9 cellular contexts compared by ENCODE assay signal in the genomic region with DNA sequence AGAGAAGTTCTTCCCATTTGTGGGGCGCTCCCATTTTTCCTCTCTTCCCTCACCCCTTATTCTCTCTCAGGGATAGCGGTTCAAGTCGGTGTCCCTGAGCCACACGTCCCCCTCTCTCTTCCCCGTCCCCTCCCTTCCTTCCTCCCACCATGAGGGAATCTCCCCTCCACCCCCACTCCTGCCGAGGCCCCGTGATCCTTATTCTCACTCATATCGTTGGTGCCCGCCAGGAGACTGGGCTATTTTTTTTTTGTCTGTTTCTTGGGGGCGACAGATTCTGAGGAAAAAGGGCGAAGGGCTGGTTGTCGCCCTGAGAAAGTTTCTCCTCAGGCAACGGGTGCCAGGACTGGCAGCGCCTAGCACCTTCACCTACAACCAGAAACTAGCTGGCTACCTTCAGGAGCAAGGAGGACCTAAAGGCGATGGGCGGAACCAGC. TPM values are rescaled to one million over a fixed set of nuclear protein-coding genes. Genes with fewer than 3 reads are reported as not detected.
DNase-seq lines count a peak whose midpoint lies in the region; ATAC-seq and TF ChIP-seq lines count a peak whose summit lies in the region.
"Had no signal": no experiment of that assay in that cellular context is flagged by ENCODE, and none has a peak within 500 bp of the region (broad histone marks: within the 10 kb centered on the region; RNA-seq: fewer than 3 reads in every experiment).

No MANE protein-coding gene starts in this region.

- ATAC-seq in natural killer cell = no peak
- ATAC-seq in HG03342 (IDR thresholded peaks at IDR 0.05; ENCODE audit: unreplicated experiment) = no peak
- ATAC-seq in HG02798 (IDR thresholded peaks at IDR 0.05; ENCODE audit: poor library complexity, unreplicated experiment) = no peak
- no peak for ATAC-seq in GM18517 (IDR thresholded peaks at IDR 0.05; ENCODE audit: unreplicated experiment)
- no peak for ATAC-seq in HG03139 (IDR thresholded peaks at IDR 0.05; ENCODE audit: unreplicated experiment)

- H3K27me3 ChIP-seq in MG63 = no peaks in the 10 kb centered on the region

- peaks cover 17% of the 10 kb centered on the region for H3K36me3 ChIP-seq in MG63

- no peaks in the 10 kb centered on the region for H3K9me3 Mint-ChIP-seq in dendritic cell treated with granulocyte-macrophage colony-stimulating factor and Interleukin-4, amounts not matched to agents 40 ng/mL and 50 ng/mL, for 4 days
- no peaks in the 10 kb centered on the region for H3K9me3 Mint-ChIP-seq in natural killer cell

- peak overlapping the region; percentile 97 for H3K27ac Mint-ChIP-seq in dendritic cell treated with granulocyte-macrophage colony-stimulating factor and Interleukin-4, amounts not matched to agents 40 ng/mL and 50 ng/mL, for 4 days
- H3K27ac Mint-ChIP-seq in natural killer cell = peak overlapping the region; percentile 97 to 99

- peak overlapping the region; percentile 94 for H3K4me3 Mint-ChIP-seq in dendritic cell treated with granulocyte-macrophage colony-stimulating factor and Interleukin-4, amounts not matched to agents 40 ng/mL and 50 ng/mL, for 4 days
- peak overlapping the region; percentile 96 for H3K4me3 Mint-ChIP-seq in natural killer cell

- H3K36me3 Mint-ChIP-seq in dendritic cell treated with granulocyte-macrophage colony-stimulating factor and Interleukin-4, amounts not matched to agents 40 ng/mL and 50 ng/mL, for 4 days (ENCODE audit: low read depth) = peaks cover 44% of the 10 kb centered on the region
- no peaks in the 10 kb centered on the region for H3K36me3 Mint-ChIP-seq in natural killer cell

- no peaks in the 10 kb centered on the region for H3K27me3 Mint-ChIP-seq in dendritic cell treated with granulocyte-macrophage colony-stimulating factor and Interleukin-4, amounts not matched to agents 40 ng/mL and 50 ng/mL, for 4 days
- peaks cover 0 to 5% of the 10 kb centered on the region in 2 donors for H3K27me3 Mint-ChIP-seq in natural killer cell (ENCODE audit: low read depth in 2 of 2)

- H3K9me3 ChIP-seq in MG63 = no peaks in the 10 kb centered on the region
- H3K9me3 ChIP-seq: mucosa of descending colon had no signal

- DNase-seq in AG10803 (ENCODE audit: low read depth) = no peak
- DNase-seq in MG63 = no peak
- no peak for DNase-seq in natural killer cell

- intact Hi-C loops in dendritic cell treated with granulocyte-macrophage colony-stimulating factor and Interleukin-4, amounts not matched to agents 40 ng/mL and 50 ng/mL, for 4 days (cut with micrococcal nuclease) = loop anchor here (2.0 to 5.0 kb wide), 2 partner anchors 59 to 245 kb away; partner anchors contain the start of gene GNB2
- intact Hi-C loops in natural killer cell (cut with micrococcal nuclease) = loop anchor here (1.0 to 10.0 kb wide), 4 partner anchors 31 to 203 kb away; no protein-coding TSS in a partner anchor

- H3K4me1 Mint-ChIP-seq in dendritic cell treated with granulocyte-macrophage colony-stimulating factor and Interleukin-4, amounts not matched to agents 40 ng/mL and 50 ng/mL, for 4 days (ENCODE audit: low read depth) = peaks cover 49% of the 10 kb centered on the region
- H3K4me1 Mint-ChIP-seq in natural killer cell = peaks cover 46 to 68% of the 10 kb centered on the region in 2 donors

- no peak for TF ChIP-seq CTCF in AG10803 (conservative IDR thresholded peaks at IDR 0.05; ENCODE audit: low read length)
- no peak for TF ChIP-seq CTCF in natural killer cell (IDR thresholded peaks at IDR 0.05)

- H3K4me3 ChIP-seq in AG10803 (ENCODE audit: low read length) = peak overlapping the region; percentile 89
- H3K4me3 ChIP-seq in MG63 = peak overlapping the region; percentile 94

RNA-seq across cellular contexts. Expression of gene ZCWPW1, which starts 0.7 kb away (rescaled TPM):
- 5.1 and 6.8 TPM in 2 replicates for total RNA-seq in MG63 (2014; rRNA removed; shearing (Covaris generic); ENCODE audit: low replicate concordance)
- 1 to 10 TPM; 5.6 to 7.8 (median 7.2) TPM for total RNA-seq in natural killer cell

RNA-seq across cellular contexts. Expression of gene MEPCE, which starts 1.9 kb away (rescaled TPM):
- 46.1 and 57.3 TPM in 2 replicates for total RNA-seq in MG63 (2014; rRNA removed; shearing (Covaris generic); ENCODE audit: low replicate concordance)
- total RNA-seq in natural killer cell = 10 to 100 TPM; 48.1 to 54.9 (median 54.1) TPM

RNA-seq across cellular contexts. Expression of gene PPP1R35, which starts 8.5 kb away (rescaled TPM):
- 12.9 and 25.1 TPM in 2 replicates for total RNA-seq in MG63 (2014; rRNA removed; shearing (Covaris generic); ENCODE audit: low replicate concordance)
- 10 to 100 TPM; 41.0 to 45.1 (median 44.7) TPM for total RNA-seq in natural killer cell

RNA-seq across cellular contexts. Expression of gene SPACDR, which starts 36.3 kb away (rescaled TPM):
- total RNA-seq in MG63 (2014; rRNA removed; shearing (Covaris generic); ENCODE audit: low replicate concordance) = 0.56 TPM in 1 of 2 replicates, not detected in the other
- 1 to 10 TPM; 2.3 to 4.1 (median 3.9) TPM for total RNA-seq in natural killer cell

RNA-seq across cellular contexts. Expression of gene TSC22D4, which starts 51.2 kb away (rescaled TPM):
- total RNA-seq in MG63 (2014; rRNA removed; shearing (Covaris generic); ENCODE audit: low replicate concordance) = 5.7 and 27.7 TPM in 2 replicates
- total RNA-seq in natural killer cell = 100 to 1,000 TPM; 140 to 173 (median 168) TPM
